1 cellular context compared by ENCODE assay signal in the genomic region with DNA sequence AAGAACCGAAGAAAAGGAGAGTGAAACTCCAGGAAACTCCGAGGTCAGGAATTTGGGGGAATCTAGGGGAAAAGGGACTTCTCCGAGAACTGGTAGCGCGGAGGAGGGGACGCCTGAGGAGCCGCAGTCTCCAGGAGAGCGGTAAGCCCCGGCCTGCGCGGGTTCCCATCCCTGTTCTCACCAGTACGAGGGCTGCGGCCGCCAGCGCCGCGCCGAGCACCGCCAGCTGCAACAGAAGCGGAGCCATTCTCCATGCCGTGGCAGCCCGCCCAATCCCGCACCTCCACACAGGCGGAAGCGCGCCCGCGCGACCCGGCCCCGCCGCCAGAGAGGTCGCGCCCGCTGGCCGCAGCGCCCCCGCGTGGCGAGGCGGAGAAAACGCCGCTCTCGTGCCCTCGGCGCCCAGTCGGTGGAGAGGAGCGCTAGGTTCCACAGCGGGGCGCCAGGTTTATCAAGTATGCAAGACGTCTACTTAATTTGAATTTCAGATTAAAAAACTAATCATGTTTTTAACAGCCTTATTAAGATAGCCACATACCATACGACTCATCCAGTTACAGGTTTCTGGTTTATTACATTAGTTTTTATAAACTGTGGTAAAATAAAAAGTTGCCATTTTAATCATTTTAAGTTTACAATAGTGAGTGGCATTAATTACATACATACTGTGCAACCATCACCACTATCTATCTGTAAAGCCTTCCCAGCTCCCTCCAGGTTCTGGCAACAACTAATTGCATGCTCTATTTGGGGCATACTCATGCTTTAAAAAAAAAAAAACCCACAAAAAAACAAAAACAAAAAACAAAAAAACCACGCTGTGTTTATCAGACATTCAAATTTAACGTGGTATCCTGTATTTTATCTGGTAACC.
TF ChIP-seq lines count a peak whose summit lies in the region.

A gene with protein sequence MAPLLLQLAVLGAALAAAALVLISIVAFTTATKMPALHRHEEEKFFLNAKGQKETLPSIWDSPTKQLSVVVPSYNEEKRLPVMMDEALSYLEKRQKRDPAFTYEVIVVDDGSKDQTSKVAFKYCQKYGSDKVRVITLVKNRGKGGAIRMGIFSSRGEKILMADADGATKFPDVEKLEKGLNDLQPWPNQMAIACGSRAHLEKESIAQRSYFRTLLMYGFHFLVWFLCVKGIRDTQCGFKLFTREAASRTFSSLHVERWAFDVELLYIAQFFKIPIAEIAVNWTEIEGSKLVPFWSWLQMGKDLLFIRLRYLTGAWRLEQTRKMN (minus strand): TSS at position 287 of the 874 bp plus-strand sequence. CDS start 40 bp downstream, at position 247.

TF ChIP-seq in GM23338, 12 proteins besides CTCF, POLR2A, EP300 and RAD21 (continued from another document):
- TF ChIP-seq, protein P1, sequence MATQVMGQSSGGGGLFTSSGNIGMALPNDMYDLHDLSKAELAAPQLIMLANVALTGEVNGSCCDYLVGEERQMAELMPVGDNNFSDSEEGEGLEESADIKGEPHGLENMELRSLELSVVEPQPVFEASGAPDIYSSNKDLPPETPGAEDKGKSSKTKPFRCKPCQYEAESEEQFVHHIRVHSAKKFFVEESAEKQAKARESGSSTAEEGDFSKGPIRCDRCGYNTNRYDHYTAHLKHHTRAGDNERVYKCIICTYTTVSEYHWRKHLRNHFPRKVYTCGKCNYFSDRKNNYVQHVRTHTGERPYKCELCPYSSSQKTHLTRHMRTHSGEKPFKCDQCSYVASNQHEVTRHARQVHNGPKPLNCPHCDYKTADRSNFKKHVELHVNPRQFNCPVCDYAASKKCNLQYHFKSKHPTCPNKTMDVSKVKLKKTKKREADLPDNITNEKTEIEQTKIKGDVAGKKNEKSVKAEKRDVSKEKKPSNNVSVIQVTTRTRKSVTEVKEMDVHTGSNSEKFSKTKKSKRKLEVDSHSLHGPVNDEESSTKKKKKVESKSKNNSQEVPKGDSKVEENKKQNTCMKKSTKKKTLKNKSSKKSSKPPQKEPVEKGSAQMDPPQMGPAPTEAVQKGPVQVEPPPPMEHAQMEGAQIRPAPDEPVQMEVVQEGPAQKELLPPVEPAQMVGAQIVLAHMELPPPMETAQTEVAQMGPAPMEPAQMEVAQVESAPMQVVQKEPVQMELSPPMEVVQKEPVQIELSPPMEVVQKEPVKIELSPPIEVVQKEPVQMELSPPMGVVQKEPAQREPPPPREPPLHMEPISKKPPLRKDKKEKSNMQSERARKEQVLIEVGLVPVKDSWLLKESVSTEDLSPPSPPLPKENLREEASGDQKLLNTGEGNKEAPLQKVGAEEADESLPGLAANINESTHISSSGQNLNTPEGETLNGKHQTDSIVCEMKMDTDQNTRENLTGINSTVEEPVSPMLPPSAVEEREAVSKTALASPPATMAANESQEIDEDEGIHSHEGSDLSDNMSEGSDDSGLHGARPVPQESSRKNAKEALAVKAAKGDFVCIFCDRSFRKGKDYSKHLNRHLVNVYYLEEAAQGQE (IDR thresholded peaks at IDR 0.05; ENCODE audit: unreplicated experiment): no peak
- TF ChIP-seq JUNB (IDR thresholded peaks at IDR 0.05; ENCODE audit: unreplicated experiment) (no peak), POLR2AphosphoS5 (IDR thresholded peaks at IDR 0.05; ENCODE audit: low read depth) (peak; percentile 69)
TF ChIP-seq in GM23338: peak in this region for 2.
